ENCODE assay signal across 8 cellular contexts in genomic region chr11:65430406-65431217, GRCh38. TPM values are rescaled to one million over a fixed set of nuclear protein-coding genes. Genes with fewer than 3 reads are reported as not detected.
A peak's percentile ranks its signal among the peaks of the same experiment; 100 is the strongest.
DNase-seq lines count a peak whose midpoint lies in the region; ATAC-seq and TF ChIP-seq lines count a peak whose summit lies in the region.

No MANE protein-coding gene starts in this region.

- no peaks in the 10 kb centered on the region for H3K27me3 ChIP-seq in stomach

- peaks cover 42% of the 10 kb centered on the region for H3K36me3 Mint-ChIP-seq in activated B cell treated with CpG ODN at 0.5 μM for 24 hours (ENCODE audit: low read depth)
- H3K36me3 Mint-ChIP-seq in WTC11 = no peaks in the 10 kb centered on the region

- intact Hi-C loops in activated B cell treated with CpG ODN at 0.5 μM for 24 hours (cut with micrococcal nuclease) = loop anchor here (1.0 to 2.0 kb wide), 2 partner anchors 11 to 42 kb away; no protein-coding TSS in a partner anchor
- intact Hi-C loops in stomach (cut with DNase I; ENCODE audit: low total_unique reads) = no loop called here

- H3K4me3 ChIP-seq in stomach = peak overlapping the region; percentile 25 to 92 (median 86)

- DNase-seq in NCI-H2029 (lab: John Stamatoyannopoulos, UW) (peak; percentile 44), NCI-H2029 treated with DMSO at 0.1 percent for 48 hours (lab: John Stamatoyannopoulos, UW) (no peak), activated B cell treated with CpG ODN at 0.5 μM for 24 hours (no peak), glomerular visceral epithelial cell (ENCODE audit: extremely low spot score) (peak; percentile 60), stomach (peak; percentile 25), WTC11 (ENCODE audit: low spot score) (no peak), midbrain (lab: John Stamatoyannopoulos, UW) (no peak)

- no peaks in the 10 kb centered on the region for H3K27me3 Mint-ChIP-seq in activated B cell treated with CpG ODN at 0.5 μM for 24 hours
- H3K27me3 Mint-ChIP-seq in WTC11 (ENCODE audit: low read depth) = no peaks in the 10 kb centered on the region

- H3K27ac ChIP-seq in stomach = peak overlapping the region; percentile 89 to 100 (median 99)

- H3K9me3 Mint-ChIP-seq in activated B cell treated with CpG ODN at 0.5 μM for 24 hours (no peaks in the 10 kb centered on the region), WTC11 (no peaks in the 10 kb centered on the region)

- CTCF ChIA-PET in activated B cell treated with CpG ODN at 0.5 μM for 24 hours (lab: Charles Lee) (interaction anchor here (0.5 to 1.5 kb wide), 5 partner anchors 11 to 76 kb away, joined by 3 to 4 read pairs (median 3); no protein-coding TSS in a partner anchor), WTC11 (lab: Charles Lee) (interaction anchor here (0.5 to 1.2 kb wide), 5 partner anchors 13 to 95 kb away, joined by 3 to 11 read pairs (median 3); no protein-coding TSS in a partner anchor)

- peaks cover 26 to 46% (median 43%) of the 10 kb centered on the region in 4 donors for H3K36me3 ChIP-seq in stomach

- peak overlapping the region; percentile 78 for H3K4me3 Mint-ChIP-seq in activated B cell treated with CpG ODN at 0.5 μM for 24 hours
- H3K4me3 Mint-ChIP-seq in WTC11 = no peak overlapping the region

- H3K4me1 ChIP-seq in stomach = peaks cover 53 to 95% (median 74%) of the 10 kb centered on the region in 4 donors

- TF ChIP-seq CTCF in activated B cell treated with CpG ODN at 0.5 μM for 24 hours (IDR thresholded peaks at IDR 0.05) (no peak), stomach (IDR thresholded peaks at IDR 0.05) (no peak), WTC11 (IDR thresholded peaks at IDR 0.05) (no peak)

- no peaks in the 10 kb centered on the region for H3K9me3 ChIP-seq in stomach

- ATAC-seq in activated B cell treated with CpG ODN at 0.5 μM for 24 hours (ENCODE audit: low read depth) (no peak), GM19324 (IDR thresholded peaks at IDR 0.05; ENCODE audit: low FRiP score, unreplicated experiment) (no peak), WTC11 (no peak)

- H3K4me1 Mint-ChIP-seq in activated B cell treated with CpG ODN at 0.5 μM for 24 hours = peaks cover 86% of the 10 kb centered on the region
- peaks cover 48% of the 10 kb centered on the region for H3K4me1 Mint-ChIP-seq in WTC11

- peak in 1 of 4 donors; percentile 59 for TF ChIP-seq POLR2A in stomach (IDR thresholded peaks at IDR 0.05)

- H3K27ac Mint-ChIP-seq in activated B cell treated with CpG ODN at 0.5 μM for 24 hours (peak overlapping the region; percentile 100), WTC11 (no peak overlapping the region)

- 30 to 53% (median 44%) methylated on average over 6 of the region's 6 CpGs for WGBS in stomach, 5 donors

- POLR2A ChIA-PET in activated B cell treated with CpG ODN at 0.5 μM for 24 hours (lab: Charles Lee) (interaction anchor here (0.6 to 19.3 kb wide), 14 partner anchors 10 to 98 kb away, joined by 3 to 3752 read pairs (median 5); partner anchors contain the start of genes MALAT1 and NEAT1), WTC11 (lab: Charles Lee) (interaction anchor here (1.5 kb wide), 2 partner anchors 57 to 68 kb away, joined by 3 to 4 read pairs; partner anchors contain the start of gene MALAT1)

- TF ChIP-seq EP300 in stomach (IDR thresholded peaks at IDR 0.05) = no peak

TF ChIP-seq in WTC11, 78 proteins besides CTCF, POLR2A, EP300 and RAD21 (continues in another document):
- TF ChIP-seq, protein P1, sequence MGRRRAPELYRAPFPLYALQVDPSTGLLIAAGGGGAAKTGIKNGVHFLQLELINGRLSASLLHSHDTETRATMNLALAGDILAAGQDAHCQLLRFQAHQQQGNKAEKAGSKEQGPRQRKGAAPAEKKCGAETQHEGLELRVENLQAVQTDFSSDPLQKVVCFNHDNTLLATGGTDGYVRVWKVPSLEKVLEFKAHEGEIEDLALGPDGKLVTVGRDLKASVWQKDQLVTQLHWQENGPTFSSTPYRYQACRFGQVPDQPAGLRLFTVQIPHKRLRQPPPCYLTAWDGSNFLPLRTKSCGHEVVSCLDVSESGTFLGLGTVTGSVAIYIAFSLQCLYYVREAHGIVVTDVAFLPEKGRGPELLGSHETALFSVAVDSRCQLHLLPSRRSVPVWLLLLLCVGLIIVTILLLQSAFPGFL (CRISPR knock-in tag; IDR thresholded peaks at IDR 0.05; ENCODE audit: borderline replicate concordance) = no peak
- TF ChIP-seq NFATC4 (CRISPR knock-in tag; IDR thresholded peaks at IDR 0.05) = no peak
- no peak for TF ChIP-seq ATF2 (CRISPR knock-in tag; IDR thresholded peaks at IDR 0.05; ENCODE audit: borderline replicate concordance, low read depth)
- no peak for TF ChIP-seq SOX15 (CRISPR knock-in tag; IDR thresholded peaks at IDR 0.05)
- no peak for TF ChIP-seq JAZF1 (CRISPR knock-in tag; IDR thresholded peaks at IDR 0.05)
- TF ChIP-seq ZBTB21 (CRISPR knock-in tag; IDR thresholded peaks at IDR 0.05; ENCODE audit: borderline replicate concordance) = no peak
- TF ChIP-seq, protein P2, sequence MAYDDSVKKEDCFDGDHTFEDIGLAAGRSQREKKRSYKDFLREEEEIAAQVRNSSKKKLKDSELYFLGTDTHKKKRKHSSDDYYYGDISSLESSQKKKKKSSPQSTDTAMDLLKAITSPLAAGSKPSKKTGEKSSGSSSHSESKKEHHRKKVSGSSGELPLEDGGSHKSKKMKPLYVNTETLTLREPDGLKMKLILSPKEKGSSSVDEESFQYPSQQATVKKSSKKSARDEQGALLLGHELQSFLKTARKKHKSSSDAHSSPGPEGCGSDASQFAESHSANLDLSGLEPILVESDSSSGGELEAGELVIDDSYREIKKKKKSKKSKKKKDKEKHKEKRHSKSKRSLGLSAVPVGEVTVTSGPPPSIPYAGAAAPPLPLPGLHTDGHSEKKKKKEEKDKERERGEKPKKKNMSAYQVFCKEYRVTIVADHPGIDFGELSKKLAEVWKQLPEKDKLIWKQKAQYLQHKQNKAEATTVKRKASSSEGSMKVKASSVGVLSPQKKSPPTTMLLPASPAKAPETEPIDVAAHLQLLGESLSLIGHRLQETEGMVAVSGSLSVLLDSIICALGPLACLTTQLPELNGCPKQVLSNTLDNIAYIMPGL (CRISPR knock-in tag; IDR thresholded peaks at IDR 0.05) = no peak
- TF ChIP-seq ZNF317 (CRISPR knock-in tag; IDR thresholded peaks at IDR 0.05; ENCODE audit: borderline replicate concordance, low read depth) = no peak
- no peak for TF ChIP-seq FOXJ3 (CRISPR knock-in tag; IDR thresholded peaks at IDR 0.05; ENCODE audit: borderline replicate concordance)
- TF ChIP-seq ZNF671 (CRISPR knock-in tag; IDR thresholded peaks at IDR 0.05) = no peak
- TF ChIP-seq TCF7 (CRISPR knock-in tag; IDR thresholded peaks at IDR 0.05; ENCODE audit: low read depth) = no peak
- no peak for TF ChIP-seq HMGA2 (CRISPR knock-in tag; IDR thresholded peaks at IDR 0.05)
- no peak for TF ChIP-seq AFF4 (CRISPR knock-in tag; IDR thresholded peaks at IDR 0.05; ENCODE audit: borderline replicate concordance)

RNA-seq across cellular contexts. Expression of gene NEAT1, which starts 8.0 kb away (rescaled TPM):
- total RNA-seq in activated B cell treated with CpG ODN at 0.5 μM for 24 hours (578 and 699 TPM in 2 replicates), stomach (1,000 to 10,000 TPM in 2 of 5 donors, 100 to 1,000 TPM in 3; 253 to 2,124 (median 789) TPM), WTC11 (2021) (28.7 to 38.1 TPM (median 31.7 TPM) in 3 replicates)
- 1,000 to 10,000 TPM in 1 of 3 donors, 100 to 1,000 TPM in 2; 131 to 1,368 (median 157) TPM for polyA plus RNA-seq in stomach

RNA-seq across cellular contexts. Expression of gene FRMD8, which starts 44.2 kb away (rescaled TPM):
- total RNA-seq in activated B cell treated with CpG ODN at 0.5 μM for 24 hours (68.6 and 70.6 TPM in 2 replicates), stomach (100 to 1,000 TPM in 3 of 5 donors, 10 to 100 TPM in 1, 1 to 10 TPM in 1; 9.3 to 340 (median 114) TPM), WTC11 (2021) (21.5 to 23.7 TPM (median 22.9 TPM) in 3 replicates)
- 10 to 100 TPM; 11.8 to 16.3 (median 13.6) TPM for polyA plus RNA-seq in stomach

RNA-seq across cellular contexts. Expression of gene SLC25A45, which starts 48.2 kb away (rescaled TPM):
- total RNA-seq in activated B cell treated with CpG ODN at 0.5 μM for 24 hours (11.4 and 12.3 TPM in 2 replicates), stomach (100 to 1,000 TPM in 1 of 5 donors, 1 to 10 TPM in 4; 1.2 to 101 (median 2.4) TPM), WTC11 (2021) (1.5 to 2.5 TPM (median 1.7 TPM) in 3 replicates)
- 1 to 10 TPM; 1.9 to 3.8 (median 3.1) TPM for polyA plus RNA-seq in stomach

Comparison
In these comparisons a context has a peak if more than half of its experiments do, and no peak if none do; other contexts are left out.
1. DNase-seq: peak in NCI-H2029 (single experiment), glomerular visceral epithelial cell (single experiment) and stomach (single experiment); none in NCI-H2029 treated with DMSO at 0.1 percent for 48 hours (single experiment), activated B cell treated with CpG ODN at 0.5 μM for 24 hours (single experiment), WTC11 (single experiment) and midbrain (single experiment).